9 cellular contexts compared by ENCODE assay signal in the genomic region with DNA sequence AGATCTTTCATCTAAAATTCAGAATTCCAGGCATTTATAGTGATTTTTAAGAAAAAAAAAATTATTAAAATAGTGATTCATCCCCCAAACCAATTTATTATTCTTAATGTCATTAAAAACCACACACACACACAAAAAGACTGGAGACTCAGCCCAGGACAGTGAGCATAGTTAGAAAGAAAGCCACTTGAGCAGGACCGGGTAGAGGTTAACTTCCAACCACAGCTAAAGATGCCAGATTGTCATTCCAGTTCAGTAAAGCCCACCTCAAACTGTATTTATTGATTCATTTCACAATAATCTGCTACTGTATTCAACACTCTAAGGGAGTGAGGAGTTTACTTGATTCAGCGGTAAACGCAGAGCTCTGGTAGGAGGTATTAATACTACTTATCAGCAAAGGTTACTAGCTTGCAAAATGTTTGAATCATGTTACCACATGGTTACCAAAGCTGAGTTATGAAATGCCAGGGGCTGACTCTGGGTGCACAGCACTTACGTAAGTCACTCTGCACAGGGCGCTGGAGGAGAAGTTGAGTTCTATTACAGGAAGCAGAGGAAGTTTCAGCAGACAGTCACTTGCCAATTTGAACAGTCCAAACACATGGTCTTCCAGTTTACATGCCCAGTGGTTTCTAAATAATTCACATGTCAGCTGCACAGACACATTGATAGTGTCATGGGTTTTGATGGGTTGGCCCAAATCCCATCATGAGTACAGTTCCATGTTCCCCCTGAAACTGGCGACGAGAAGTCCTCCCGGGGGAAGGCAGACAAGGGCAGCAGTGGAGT.
DNase-seq lines count a peak whose midpoint lies in the region; ATAC-seq and TF ChIP-seq lines count a peak whose summit lies in the region.
"Had no signal": no experiment of that assay in that cellular context is flagged by ENCODE, and none has a peak within 500 bp of the region (broad histone marks: within the 10 kb centered on the region; RNA-seq: fewer than 3 reads in every experiment).

No MANE protein-coding gene starts in this region.

- no peaks in the 10 kb centered on the region for H3K4me1 ChIP-seq in gastroesophageal sphincter

- no peak for TF ChIP-seq EP300 in gastroesophageal sphincter (IDR thresholded peaks at IDR 0.05)

- no peaks in the 10 kb centered on the region for H3K27me3 ChIP-seq in gastroesophageal sphincter

- POLR2A ChIA-PET in HEK293T (lab: Yijun Ruan, JAX), result no interaction called here

- TF ChIP-seq CTCF in gastroesophageal sphincter (IDR thresholded peaks at IDR 0.05), result no peak

- peak; percentile 83 for ATAC-seq in gastroesophageal sphincter

- DNase-seq in ELR (ENCODE audit: low read depth) (peak; percentile 58), RPMI7951 (ENCODE audit: low read depth) (peak; percentile 82), renal cortical epithelial cell (ENCODE audit: low read depth) (peak; percentile 70), HEK293T (ENCODE audit: extremely low spot score) (no peak), DMS79 (lab: John Stamatoyannopoulos, UW) (no peak), inferior parietal cortex (ENCODE audit: extremely low spot score) (no peak), dedifferentiated amniotic fluid mesenchymal stem cell (ENCODE audit: extremely low spot score) (no peak)

- no peak overlapping the region for H3K27ac ChIP-seq in gastroesophageal sphincter

- H3K36me3 ChIP-seq in gastroesophageal sphincter, result no peaks in the 10 kb centered on the region

- no peak overlapping the region for H3K4me3 ChIP-seq in gastroesophageal sphincter
- H3K4me3 ChIP-seq: dorsolateral prefrontal cortex had no signal

- H3K9me3 ChIP-seq in gastroesophageal sphincter, result no peaks in the 10 kb centered on the region

- CTCF ChIA-PET in HEK293T (lab: Yijun Ruan, JAX), result interaction anchor here (0.6 kb wide), 1 partner anchor 57 kb away, joined by 9 read pairs; no protein-coding TSS in a partner anchor

- TF ChIP-seq POLR2A in gastroesophageal sphincter (IDR thresholded peaks at IDR 0.05), result no peak

- WGBS in gastroesophageal sphincter (ENCODE audit: low coverage in 1 of 2), 2 donors, result 93 to 94% methylated on average over 3 to 6 of the region's 8 CpGs

TF ChIP-seq in HEK293T, 16 proteins besides CTCF, POLR2A, EP300 and RAD21:
- TF ChIP-seq CTBP1 (IDR thresholded peaks at IDR 0.05; ENCODE audit: borderline replicate concordance), result no peak
- no peak for TF ChIP-seq ELF4 (IDR thresholded peaks at IDR 0.05)
- TF ChIP-seq NFRKB (IDR thresholded peaks at IDR 0.05), result no peak
- no peak for TF ChIP-seq ZNF384 (IDR thresholded peaks at IDR 0.05)
- no peak for TF ChIP-seq FOXA1 (IDR thresholded peaks at IDR 0.05)
- TF ChIP-seq SUZ12 (IDR thresholded peaks at IDR 0.05), result no peak
- TF ChIP-seq, protein P1, sequence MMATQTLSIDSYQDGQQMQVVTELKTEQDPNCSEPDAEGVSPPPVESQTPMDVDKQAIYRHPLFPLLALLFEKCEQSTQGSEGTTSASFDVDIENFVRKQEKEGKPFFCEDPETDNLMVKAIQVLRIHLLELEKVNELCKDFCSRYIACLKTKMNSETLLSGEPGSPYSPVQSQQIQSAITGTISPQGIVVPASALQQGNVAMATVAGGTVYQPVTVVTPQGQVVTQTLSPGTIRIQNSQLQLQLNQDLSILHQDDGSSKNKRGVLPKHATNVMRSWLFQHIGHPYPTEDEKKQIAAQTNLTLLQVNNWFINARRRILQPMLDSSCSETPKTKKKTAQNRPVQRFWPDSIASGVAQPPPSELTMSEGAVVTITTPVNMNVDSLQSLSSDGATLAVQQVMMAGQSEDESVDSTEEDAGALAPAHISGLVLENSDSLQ (IDR thresholded peaks at IDR 0.05), result no peak
- no peak for TF ChIP-seq L3MBTL2 (conservative IDR thresholded peaks at IDR 0.05)
- no peak for TF ChIP-seq HDGF (IDR thresholded peaks at IDR 0.05; ENCODE audit: borderline replicate concordance)
- no peak for TF ChIP-seq LEF1 (IDR thresholded peaks at IDR 0.05; ENCODE audit: borderline replicate concordance)
- no peak for TF ChIP-seq TARDBP (IDR thresholded peaks at IDR 0.05)
- no peak for TF ChIP-seq FOXM1 (IDR thresholded peaks at IDR 0.05; ENCODE audit: borderline replicate concordance)
- no peak for TF ChIP-seq BHLHE40 (IDR thresholded peaks at IDR 0.05; ENCODE audit: borderline replicate concordance)
- no peak for TF ChIP-seq FOXK2 (IDR thresholded peaks at IDR 0.05)
- no peak for TF ChIP-seq ARNT (IDR thresholded peaks at IDR 0.05)
- no peak for TF ChIP-seq SP1 (IDR thresholded peaks at IDR 0.05)

Comparison
In these comparisons a context has a peak if more than half of its experiments do, and no peak if none do; other contexts are left out.
1. DNase-seq: peak in ELR (single experiment), RPMI7951 (single experiment) and renal cortical epithelial cell (single experiment); none in HEK293T (single experiment), DMS79 (single experiment), inferior parietal cortex (single experiment) and dedifferentiated amniotic fluid mesenchymal stem cell (single experiment).